Comparison of ENCODE assay signal across 1 cellular context in genomic region chr1:10785855-10786638, GRCh38.
TF ChIP-seq lines count a peak whose summit lies in the region.

No MANE protein-coding gene starts in this region.

TF ChIP-seq in K562, 482 proteins besides CTCF, POLR2A, EP300 and RAD21 (continued from another document):
- no peak for TF ChIP-seq RHOXF2B (CRISPR knock-in tag; conservative IDR thresholded peaks at IDR 0.05)
- no peak for TF ChIP-seq HIVEP1 (CRISPR knock-in tag; IDR thresholded peaks at IDR 0.05)
- no peak for TF ChIP-seq ZNF217 (CRISPR knock-in tag; IDR thresholded peaks at IDR 0.05)
- TF ChIP-seq USF2 (CRISPR knock-in tag; IDR thresholded peaks at IDR 0.05), result peak; percentile 39; the same call in 1 of the 2 replicates
- no peak for TF ChIP-seq TAF15 (IDR thresholded peaks at IDR 0.05; ENCODE audit: low read depth, low read length)
- TF ChIP-seq ESRRA (IDR thresholded peaks at IDR 0.05; ENCODE audit: borderline replicate concordance, low read depth), result peak; percentile 39; the same call in 1 of the 2 replicates
- TF ChIP-seq ILK (tag; IDR thresholded peaks at IDR 0.05; ENCODE audit: borderline replicate concordance, low read depth), result no peak
- no peak for TF ChIP-seq MYBL2 (IDR thresholded peaks at IDR 0.05; ENCODE audit: low read depth)
- TF ChIP-seq MYBL2 (CRISPR knock-in tag; IDR thresholded peaks at IDR 0.05; ENCODE audit: borderline replicate concordance), result no peak
- TF ChIP-seq LCOR (CRISPR knock-in tag; IDR thresholded peaks at IDR 0.05), result no peak
- no peak for TF ChIP-seq DLX4 (CRISPR knock-in tag; IDR thresholded peaks at IDR 0.05)
- no peak for TF ChIP-seq ZNF75A (CRISPR knock-in tag; IDR thresholded peaks at IDR 0.05)
- no peak for TF ChIP-seq ZZZ3 (IDR thresholded peaks at IDR 0.05)
